1 cellular context compared by ENCODE assay signal in the genomic region with DNA sequence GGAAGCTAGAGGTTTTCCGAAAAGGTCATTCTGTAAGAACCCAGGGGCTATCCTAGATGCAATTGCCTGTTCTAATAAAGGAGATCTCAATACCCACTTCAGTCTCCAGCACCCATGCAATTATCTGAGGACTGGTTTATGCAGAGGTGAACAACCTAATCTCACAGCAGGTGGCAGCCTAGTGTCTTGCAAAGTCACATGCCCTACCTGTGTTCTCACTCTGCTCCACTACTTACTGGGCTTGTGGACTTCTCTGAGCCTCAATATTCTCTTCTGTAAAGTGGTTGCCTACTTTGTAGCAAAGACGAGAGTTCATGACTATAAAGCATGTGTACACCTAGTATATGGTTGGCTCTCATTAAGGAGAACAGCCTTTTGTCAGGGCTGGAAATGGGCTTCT.
TF ChIP-seq lines count a peak whose summit lies in the region.

No MANE protein-coding gene starts in this region.

TF ChIP-seq in GM12878, 131 proteins besides CTCF, POLR2A, EP300 and RAD21 (continued from another document):
- TF ChIP-seq, protein P1, sequence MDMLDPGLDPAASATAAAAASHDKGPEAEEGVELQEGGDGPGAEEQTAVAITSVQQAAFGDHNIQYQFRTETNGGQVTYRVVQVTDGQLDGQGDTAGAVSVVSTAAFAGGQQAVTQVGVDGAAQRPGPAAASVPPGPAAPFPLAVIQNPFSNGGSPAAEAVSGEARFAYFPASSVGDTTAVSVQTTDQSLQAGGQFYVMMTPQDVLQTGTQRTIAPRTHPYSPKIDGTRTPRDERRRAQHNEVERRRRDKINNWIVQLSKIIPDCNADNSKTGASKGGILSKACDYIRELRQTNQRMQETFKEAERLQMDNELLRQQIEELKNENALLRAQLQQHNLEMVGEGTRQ (IDR thresholded peaks at IDR 0.05; ENCODE audit: borderline replicate concordance, low read depth, low read length), result peak; percentile 10; the same call in 1 of the 2 replicates
- TF ChIP-seq SMC3 (IDR thresholded peaks at IDR 0.05; ENCODE audit: borderline replicate concordance, low read length) (peak; percentile 92), SP1 (IDR thresholded peaks at IDR 0.05; ENCODE audit: low read depth, low read length) (no peak), BHLHE40 (IDR thresholded peaks at IDR 0.05; ENCODE audit: borderline replicate concordance in 1 of 2, low read depth in 2 of 2, low read length in 1 of 2) (no peak; a peak in 1 of 4 replicates)
- TF ChIP-seq, protein P2, sequence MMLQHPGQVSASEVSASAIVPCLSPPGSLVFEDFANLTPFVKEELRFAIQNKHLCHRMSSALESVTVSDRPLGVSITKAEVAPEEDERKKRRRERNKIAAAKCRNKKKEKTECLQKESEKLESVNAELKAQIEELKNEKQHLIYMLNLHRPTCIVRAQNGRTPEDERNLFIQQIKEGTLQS (IDR thresholded peaks at IDR 0.05; ENCODE audit: borderline replicate concordance, extremely low read depth, low read depth, low read length), result no peak
